In genomic region chr12:646303-647038, GRCh38 we compare ENCODE assay signal across 13 cellular contexts. TPM values are rescaled to one million over a fixed set of nuclear protein-coding genes. Genes with fewer than 3 reads are reported as not detected.
DNase-seq lines count a peak whose midpoint lies in the region; ATAC-seq and TF ChIP-seq lines count a peak whose summit lies in the region.
"Had no signal": no experiment of that assay in that cellular context is flagged by ENCODE, and none has a peak within 500 bp of the region (broad histone marks: within the 10 kb centered on the region; RNA-seq: fewer than 3 reads in every experiment).

No MANE protein-coding gene starts in this region.

- ATAC-seq in activated T-cell treated with anti-CD3 and anti-CD28 coated beads, Interleukin-2, amount 50 U/mL, for 72 hours (replicated peaks in 1 of 2), result no peak
- ATAC-seq in GM18858 (IDR thresholded peaks at IDR 0.05; ENCODE audit: unreplicated experiment), result no peak
- ATAC-seq: CD8-positive, alpha-beta T cell; natural killer cell had no signal

- H3K9me3 ChIP-seq in liver (ENCODE audit: control insufficient read depth in 4 of 4, low read length in 3 of 4), result no peaks in the 10 kb centered on the region

- H3K27me3 Mint-ChIP-seq in activated T-cell treated with anti-CD3 and anti-CD28 coated beads, Interleukin-2, amount 50 U/mL, for 72 hours (ENCODE audit: low read depth), result no peaks in the 10 kb centered on the region

- H3K9me3 Mint-ChIP-seq in activated T-cell treated with anti-CD3 and anti-CD28 coated beads, Interleukin-2, amount 50 U/mL, for 72 hours, result no peaks in the 10 kb centered on the region
- H3K9me3 Mint-ChIP-seq: CD8-positive, alpha-beta T cell; natural killer cell had no signal

- H3K4me1 ChIP-seq in liver (ENCODE audit: control insufficient read depth in 4 of 4, insufficient read depth in 4 of 4, low read length in 3 of 4), result peaks cover 22 to 57% (median 44%) of the 10 kb centered on the region in 4 donors

- peak overlapping the region; percentile 85 to 99 for H3K27ac ChIP-seq in coronary artery
- H3K27ac ChIP-seq in liver (ENCODE audit: low read depth in 1 of 2, low read length in 2 of 2), result peak overlapping the region; percentile 85 to 86
- peak overlapping the region in 20 of 21 experiments; percentile 11 to 100 (median 93) for H3K27ac ChIP-seq in skin epidermis
- H3K27ac ChIP-seq: SJSA1 had no signal

- TF ChIP-seq CTCF in coronary artery (IDR thresholded peaks at IDR 0.05), result no peak
- TF ChIP-seq CTCF in liver (IDR thresholded peaks at IDR 0.05; ENCODE audit: low read depth, low read length, missing input control), result no peak

- H3K4me3 ChIP-seq in H7 (ENCODE audit: insufficient read depth, low read depth, low read length), result no peak overlapping the region
- peak overlapping the region; percentile 7 for H3K4me3 ChIP-seq in coronary artery
- H3K4me3 ChIP-seq in liver (ENCODE audit: low read depth in 1 of 3, low read length in 3 of 3), result no peak overlapping the region
- H3K4me3 ChIP-seq in skin epidermis, result no peak overlapping the region
- H3K4me3 ChIP-seq: SJSA1 had no signal

- no peak overlapping the region for H3K4me3 Mint-ChIP-seq in activated T-cell treated with anti-CD3 and anti-CD28 coated beads, Interleukin-2, amount 50 U/mL, for 72 hours
- H3K4me3 Mint-ChIP-seq: CD8-positive, alpha-beta T cell; natural killer cell had no signal

- peaks cover 42% of the 10 kb centered on the region for H3K4me1 Mint-ChIP-seq in activated T-cell treated with anti-CD3 and anti-CD28 coated beads, Interleukin-2, amount 50 U/mL, for 72 hours (ENCODE audit: low read depth)

- H3K36me3 Mint-ChIP-seq in activated T-cell treated with anti-CD3 and anti-CD28 coated beads, Interleukin-2, amount 50 U/mL, for 72 hours (ENCODE audit: insufficient read depth in 2 of 2), result peaks cover 0 to 3% of the 10 kb centered on the region in 2 donors
- H3K36me3 Mint-ChIP-seq: natural killer cell had no signal

- H3K36me3 ChIP-seq in H7 (replicated peaks; ENCODE audit: control insufficient read depth, insufficient read depth, low read length), result no peaks in the 10 kb centered on the region
- no peaks in the 10 kb centered on the region for H3K36me3 ChIP-seq in liver (ENCODE audit: control insufficient read depth in 4 of 4, insufficient read depth in 3 of 4, low read depth in 1 of 4, low read length in 3 of 4)

- DNase-seq in H7 (peak; percentile 16), coronary artery (ENCODE audit: low spot score) (no peak), NCI-H774 (lab: John Stamatoyannopoulos, UW) (no peak)
- DNase-seq in stimulated activated naive CD4-positive, alpha-beta T cell treated with Interleukin-2 at 50 U/mL for 16 hours (lab: John Stamatoyannopoulos, UW), result no peak
- no peak for DNase-seq in activated T-cell treated with anti-CD3 and anti-CD28 coated beads, Interleukin-2, amount 50 U/mL, for 72 hours
- DNase-seq: activated CD4-positive, alpha-beta T cell treated with anti-CD3 and anti-CD28 coated beads, Interleukin-2, amount 50 U/mL, for 48 hours; CD8-positive, alpha-beta T cell; KG1; natural killer cell had no signal

- 23% methylated on average over 12 of the region's 12 CpGs for WGBS in liver

- peak; percentile 68 to 78 for TF ChIP-seq RAD21 in liver (IDR thresholded peaks at IDR 0.05)

- H3K27me3 ChIP-seq in H7 (ENCODE audit: control insufficient read depth, insufficient read depth, low read length), result no peaks in the 10 kb centered on the region
- H3K27me3 ChIP-seq in liver (ENCODE audit: control insufficient read depth in 4 of 4, insufficient read depth in 4 of 4, low read length in 3 of 4), result no peaks in the 10 kb centered on the region
- H3K27me3 ChIP-seq: SJSA1 had no signal

- peak overlapping the region; percentile 10 to 57 for H3K9ac ChIP-seq in liver (ENCODE audit: low read depth in 1 of 2, low read length in 2 of 2)

- H3K27ac Mint-ChIP-seq in activated T-cell treated with anti-CD3 and anti-CD28 coated beads, Interleukin-2, amount 50 U/mL, for 72 hours, result no peak overlapping the region

TF ChIP-seq in liver, 16 proteins besides CTCF, POLR2A, EP300 and RAD21:
- TF ChIP-seq, protein P1, sequence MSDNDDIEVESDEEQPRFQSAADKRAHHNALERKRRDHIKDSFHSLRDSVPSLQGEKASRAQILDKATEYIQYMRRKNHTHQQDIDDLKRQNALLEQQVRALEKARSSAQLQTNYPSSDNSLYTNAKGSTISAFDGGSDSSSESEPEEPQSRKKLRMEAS (IDR thresholded peaks at IDR 0.05), result peak; percentile 93
- TF ChIP-seq YY1 (IDR thresholded peaks at IDR 0.05) (peak; percentile 82), FOXA1 (IDR thresholded peaks at IDR 0.05) (peak; percentile 96), RXRA (IDR thresholded peaks at IDR 0.05) (peak; percentile 97 to 99), JUND (IDR thresholded peaks at IDR 0.05) (peak; percentile 84 to 88), REST (IDR thresholded peaks at IDR 0.05) (peak; percentile 80), TAF1 (conservative IDR thresholded peaks at IDR 0.05) (peak; percentile 71), EGR1 (IDR thresholded peaks at IDR 0.05; ENCODE audit: low read depth in 2 of 2) (peak; percentile 79 to 94), SP1 (IDR thresholded peaks at IDR 0.05) (peak; percentile 99), GABPA (IDR thresholded peaks at IDR 0.05 in 1 of 2, conservative IDR thresholded peaks at IDR 0.05 in 1 of 2) (peak in 1 of 2 donors; percentile 61), HNF4A (conservative IDR thresholded peaks at IDR 0.05) (peak; percentile 97 to 98), FOXA2 (IDR thresholded peaks at IDR 0.05) (peak; percentile 84), NR2F2 (IDR thresholded peaks at IDR 0.05) (peak; percentile 90), ATF3 (IDR thresholded peaks at IDR 0.05) (no peak), HNF4G (IDR thresholded peaks at IDR 0.05) (peak; percentile 79)
- TF ChIP-seq, protein P2, sequence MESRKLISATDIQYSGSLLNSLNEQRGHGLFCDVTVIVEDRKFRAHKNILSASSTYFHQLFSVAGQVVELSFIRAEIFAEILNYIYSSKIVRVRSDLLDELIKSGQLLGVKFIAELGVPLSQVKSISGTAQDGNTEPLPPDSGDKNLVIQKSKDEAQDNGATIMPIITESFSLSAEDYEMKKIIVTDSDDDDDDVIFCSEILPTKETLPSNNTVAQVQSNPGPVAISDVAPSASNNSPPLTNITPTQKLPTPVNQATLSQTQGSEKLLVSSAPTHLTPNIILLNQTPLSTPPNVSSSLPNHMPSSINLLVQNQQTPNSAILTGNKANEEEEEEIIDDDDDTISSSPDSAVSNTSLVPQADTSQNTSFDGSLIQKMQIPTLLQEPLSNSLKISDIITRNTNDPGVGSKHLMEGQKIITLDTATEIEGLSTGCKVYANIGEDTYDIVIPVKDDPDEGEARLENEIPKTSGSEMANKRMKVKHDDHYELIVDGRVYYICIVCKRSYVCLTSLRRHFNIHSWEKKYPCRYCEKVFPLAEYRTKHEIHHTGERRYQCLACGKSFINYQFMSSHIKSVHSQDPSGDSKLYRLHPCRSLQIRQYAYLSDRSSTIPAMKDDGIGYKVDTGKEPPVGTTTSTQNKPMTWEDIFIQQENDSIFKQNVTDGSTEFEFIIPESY (IDR thresholded peaks at IDR 0.05), result peak; percentile 93

RNA-seq across cellular contexts. Expression of gene NINJ2, which starts 16.8 kb away (rescaled TPM):
- 0.74 and 2.6 TPM in 2 replicates for total RNA-seq in H7 (2014; rRNA removed; shearing (Covaris generic))
- 10 to 100 TPM in 1 of 2 donors, 1 to 10 TPM in 1; 6.7 to 14.9 TPM for total RNA-seq in liver
- 10 to 100 TPM; 15.9 to 16.5 TPM for polyA plus RNA-seq in liver
- 1 to 10 TPM; 3.0 to 8.1 TPM for total RNA-seq in activated T-cell treated with anti-CD3 and anti-CD28 coated beads, Interleukin-2, amount 50 U/mL, for 72 hours
- total RNA-seq: SJSA1 had no signal
